In the genomic region with DNA sequence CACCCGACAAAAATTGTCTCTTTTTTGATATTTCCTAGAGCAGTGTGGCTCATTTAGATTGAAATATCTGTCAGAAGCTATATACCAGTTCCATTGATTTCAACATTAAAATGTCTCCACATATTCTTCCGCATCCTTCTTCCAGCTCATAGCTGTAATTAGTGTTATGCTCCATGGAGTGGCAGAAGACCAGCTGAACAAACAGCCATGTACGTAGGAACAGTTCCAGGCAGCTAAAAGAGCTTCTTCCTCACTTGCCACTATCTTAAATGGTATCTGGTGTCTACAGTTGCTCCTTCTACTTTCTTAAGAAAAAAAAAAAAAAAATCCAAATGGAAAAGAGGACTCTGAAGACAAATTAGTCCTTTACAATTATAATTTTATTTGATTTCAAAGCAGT, we compare ENCODE assay signal across 19 cellular contexts.
"Had no signal": no experiment of that assay in that cellular context is flagged by ENCODE, and none has a peak within 500 bp of the region (broad histone marks: within the 10 kb centered on the region; RNA-seq: fewer than 3 reads in every experiment).

No MANE protein-coding gene starts in this region.

- ATAC-seq: activated T-cell treated with anti-CD3 and anti-CD28 coated beads, Interleukin-2, amount 50 U/mL, for 72 hours; gastrocnemius medialis; left ventricle myocardium superior; natural killer cell treated with Interleukin-12 subunit alpha and Interleukin-12 subunit beta and Interleukin-15 and Interleukin-18, amount 100 ng/mL, for 72 hours had no signal

- DNase-seq: activated CD4-positive, alpha-beta T cell treated with anti-CD3 and anti-CD28 coated beads for 4 hours; activated CD4-positive, alpha-beta T cell treated with anti-CD3 and anti-CD28 coated beads, Interleukin-2, amount 50 U/mL, for 48 hours; activated CD4-positive, CD25-positive, alpha-beta regulatory T cell; activated effector memory CD4-positive, alpha-beta T cell treated with Interleukin-2 at 50 U/mL for 16 hours; activated naive CD4-positive, alpha-beta T cell treated with anti-CD3 and anti-CD28 coated beads for 36 hours; activated naive CD8-positive, alpha-beta T cell treated with anti-CD3 and anti-CD28 coated beads, Interleukin-2, amount 10 ng/mL, durations not matched to agents 7 days and 5 days; activated T-cell treated with anti-CD3 and anti-CD28 coated beads, Interleukin-2, amount 50 U/mL, for 72 hours; amniotic stem cell; cortex of kidney; endodermal cell; esophagus squamous epithelium; gastrocnemius medialis; hippocampal formation; left ventricle myocardium superior; mammary epithelial cell; stimulated activated CD4-positive, alpha-beta T cell treated with anti-CD3 and anti-CD28 coated beads, Interleukin-4, amount 100 ng/mL, for 24 hours; stimulated activated naive CD4-positive, alpha-beta T cell treated with Interleukin-2 at 50 U/mL for 16 hours; upper lobe of left lung had no signal
